ENCODE assay signal across 35 cellular contexts in the genomic region with DNA sequence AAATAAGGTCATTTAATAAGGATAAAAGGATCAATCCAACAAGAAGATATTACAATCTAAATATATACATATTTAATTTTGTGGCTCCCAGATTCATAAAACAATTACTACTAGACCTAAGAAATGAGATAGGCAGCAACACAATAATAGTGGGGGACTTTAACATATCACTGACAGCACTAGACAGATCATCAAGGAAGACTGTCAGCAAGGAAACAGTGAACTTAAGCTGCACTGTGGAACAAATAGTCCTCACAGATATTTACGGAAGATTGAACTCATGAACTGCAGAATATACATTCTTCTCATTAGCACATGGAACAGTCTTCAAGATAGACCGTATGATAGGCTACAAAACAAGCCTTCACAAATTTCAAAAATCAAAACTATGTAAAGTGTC. TPM values are rescaled to one million over a fixed set of nuclear protein-coding genes. Genes with fewer than 3 reads are reported as not detected.
"Had no signal": no experiment of that assay in that cellular context is flagged by ENCODE, and none has a peak within 500 bp of the region (broad histone marks: within the 10 kb centered on the region; RNA-seq: fewer than 3 reads in every experiment).

No MANE protein-coding gene starts in this region.

- H3K4me3 ChIP-seq: MG63 had no signal

- H3K27me3 ChIP-seq: MG63 had no signal

- H3K9me3 ChIP-seq: MG63 had no signal

- H3K27ac ChIP-seq: KMS-11 had no signal

- H3K9ac ChIP-seq: KMS-11 had no signal

- H3K4me2 ChIP-seq: KMS-11 had no signal

- DNase-seq: Karpas-422, Kasumi-1, KG1, MG63, MM.1S, MV-4-11, NCI-H1048, NCI-H1092, NCI-H1092 treated with DMSO at 0.1 percent for 48 hours, NCI-H1105, NCI-H1105 treated with DMSO at 0.1 percent for 48 hours, NCI-H1417, NCI-H1417 treated with DMSO at 0.1 percent for 48 hours, NCI-H1436, NCI-H1436 treated with DMSO at 0.1 percent for 48 hours, NCI-H146, NCI-H1694, NCI-H1694 treated with DMSO at 0.1 percent for 48 hours, NCI-H187, NCI-H187 treated with DMSO at 0.1 percent for 48 hours, NCI-H1930, NCI-H2029, NCI-H2029 treated with DMSO at 0.1 percent for 48 hours, NCI-H2081, NCI-H2081 treated with DMSO at 0.1 percent for 48 hours, NCI-H2107, NCI-H2171, NCI-H2171 treated with DMSO at 0.1 percent for 48 hours, NCI-H2227 treated with DMSO at 0.1 percent for 48 hours, NCI-H226, NCI-H345, NCI-H446, NCI-H446 treated with DMSO at 0.1 percent for 48 hours had no signal

- H3K36me3 ChIP-seq: MG63 had no signal

RNA-seq across cellular contexts. Expression of a gene that starts 56.1 kb away (rescaled TPM):
- total RNA-seq: MCF 10A had no signal
